Comparison of ENCODE assay signal across 20 cellular contexts in genomic region chr18:37676276-37676675, GRCh38.
"Had no signal": no experiment of that assay in that cellular context is flagged by ENCODE, and none has a peak within 500 bp of the region (broad histone marks: within the 10 kb centered on the region; RNA-seq: fewer than 3 reads in every experiment).

No MANE protein-coding gene starts in this region.

- DNase-seq: colonic mucosa; cortex of kidney; dermis blood vessel endothelial cell; dorsolateral prefrontal cortex; effector CD4-positive, alpha-beta T cell; effector CD8-positive, alpha-beta T cell; effector memory CD4-positive, alpha-beta T cell; effector memory CD8-positive, alpha-beta T cell; endodermal cell; erythroblast; esophagus squamous epithelium; foreskin fibroblast; foreskin keratinocyte; foreskin melanocyte; gastrocnemius medialis; glutamatergic neuron; heart left ventricle; heart right ventricle had no signal

- ATAC-seq: effector memory CD8-positive, alpha-beta T cell; esophagus mucosa; foreskin keratinocyte; gastrocnemius medialis; gastroesophageal sphincter; heart left ventricle; heart right ventricle had no signal
